In genomic region chr7:93231799-93232672, GRCh38 we compare ENCODE assay signal across 1 cellular context.
TF ChIP-seq lines count a peak whose summit lies in the region.

Gene VPS50, plus strand, starts transcription at chr7:93232366. Its CDS starts 102 bp downstream, at chr7:93232468.

TF ChIP-seq in HCT116, 20 proteins besides CTCF, POLR2A, EP300 and RAD21 (continued from another document):
- TF ChIP-seq REST (IDR thresholded peaks at IDR 0.05; ENCODE audit: low read depth) (no peak), CBX3 (IDR thresholded peaks at IDR 0.05; ENCODE audit: low read depth) (peak; percentile 51), ZFX (IDR thresholded peaks at IDR 0.05) (no peak), JUND (IDR thresholded peaks at IDR 0.05) (no peak), TCF7L2 (IDR thresholded peaks at IDR 0.05; ENCODE audit: borderline replicate concordance, extremely low read depth, insufficient read depth, insufficient read length) (peak; percentile 83), EZH2 (IDR thresholded peaks at IDR 0.05) (no peak)
